25 cellular contexts compared by ENCODE assay signal in genomic region chr4:139972305-139972704, GRCh38.
"Had no signal": no experiment of that assay in that cellular context is flagged by ENCODE, and none has a peak within 500 bp of the region (broad histone marks: within the 10 kb centered on the region; RNA-seq: fewer than 3 reads in every experiment).

No MANE protein-coding gene starts in this region.

- DNase-seq: activated CD4-positive, alpha-beta memory T cell treated with anti-CD3 and anti-CD28 coated beads, Interleukin-2, amount 10 ng/mL, durations not matched to agents 7 days and 5 days; activated CD4-positive, alpha-beta T cell treated with anti-CD3 and anti-CD28 coated beads for 4 hours; activated effector memory CD4-positive, alpha-beta T cell treated with Interleukin-2 at 50 U/mL for 16 hours; activated naive CD4-positive, alpha-beta T cell treated with anti-CD3 and anti-CD28 coated beads, Interleukin-2, amount 10 ng/mL, durations not matched to agents 7 days and 5 days; activated naive CD8-positive, alpha-beta T cell treated with anti-CD3 and anti-CD28 coated beads, Interleukin-2, amount 50 U/mL, for 24 hours; activated T-cell treated with anti-CD3 and anti-CD28 coated beads, Interleukin-2, amount 50 U/mL, for 24 hours; anterior cingulate cortex; brain microvascular endothelial cell; erythroblast; hypothalamus; kidney; left lung; midbrain; sigmoid colon; spleen; stimulated activated naive CD4-positive, alpha-beta T cell treated with Interleukin-2 at 50 U/mL for 16 hours; trophoblast cell had no signal

- H3K27ac ChIP-seq: brain microvascular endothelial cell, parathyroid adenoma, suprapubic skin had no signal

- H3K4me3 Mint-ChIP-seq: activated CD4-positive, alpha-beta memory T cell treated with anti-CD3 and anti-CD28 coated beads, Interleukin-2, amount 10 ng/mL, durations not matched to agents 7 days and 5 days; activated naive CD4-positive, alpha-beta T cell treated with anti-CD3 and anti-CD28 coated beads, Interleukin-2, amount 10 ng/mL, durations not matched to agents 7 days and 5 days; activated naive CD8-positive, alpha-beta T cell treated with anti-CD3 and anti-CD28 coated beads, Interleukin-2, amount 50 U/mL, for 24 hours; activated T-cell treated with anti-CD3 and anti-CD28 coated beads, Interleukin-2, amount 50 U/mL, for 24 hours; nephron; T-helper 2 cell treated with Interferon-gamma antibody and Interleukin-4, amounts not matched to agents 5 μg/mL and 100 μg/mL, for 36 hours; WTC11 had no signal

- H3K27me3 ChIP-seq: brain microvascular endothelial cell, left lung, sigmoid colon, spleen, suprapubic skin had no signal

- FAIRE-seq: frontal cortex, kidney, TTC549 had no signal

- H3K4me1 Mint-ChIP-seq: WTC11 had no signal

- H3K27me3 Mint-ChIP-seq: activated naive CD4-positive, alpha-beta T cell treated with anti-CD3 and anti-CD28 coated beads, Interleukin-2, amount 10 ng/mL, durations not matched to agents 7 days and 5 days; activated naive CD8-positive, alpha-beta T cell treated with anti-CD3 and anti-CD28 coated beads, Interleukin-2, amount 50 U/mL, for 24 hours; activated T-cell treated with anti-CD3 and anti-CD28 coated beads, Interleukin-2, amount 50 U/mL, for 24 hours had no signal

- H3K36me3 ChIP-seq: brain microvascular endothelial cell, left lung, sigmoid colon, spleen, suprapubic skin had no signal

- H3K9me3 ChIP-seq: left lung, sigmoid colon, spleen, suprapubic skin had no signal

- H2AFZ ChIP-seq: parathyroid adenoma had no signal

- H3K4me3 ChIP-seq: coronary artery, left lung, sigmoid colon, spleen, suprapubic skin had no signal

- H3K27ac Mint-ChIP-seq: activated CD4-positive, alpha-beta memory T cell treated with anti-CD3 and anti-CD28 coated beads, Interleukin-2, amount 10 ng/mL, durations not matched to agents 7 days and 5 days; activated naive CD4-positive, alpha-beta T cell treated with anti-CD3 and anti-CD28 coated beads, Interleukin-2, amount 10 ng/mL, durations not matched to agents 7 days and 5 days; activated naive CD8-positive, alpha-beta T cell treated with anti-CD3 and anti-CD28 coated beads, Interleukin-2, amount 50 U/mL, for 24 hours; activated T-cell treated with anti-CD3 and anti-CD28 coated beads, Interleukin-2, amount 50 U/mL, for 24 hours; T-helper 2 cell treated with Interferon-gamma antibody and Interleukin-4, amounts not matched to agents 5 μg/mL and 100 μg/mL, for 36 hours; WTC11 had no signal

- H3K79me2 ChIP-seq: parathyroid adenoma had no signal

- H3K9ac ChIP-seq: parathyroid adenoma had no signal

- H3K9me3 Mint-ChIP-seq: activated CD4-positive, alpha-beta memory T cell treated with anti-CD3 and anti-CD28 coated beads, Interleukin-2, amount 10 ng/mL, durations not matched to agents 7 days and 5 days; activated naive CD4-positive, alpha-beta T cell treated with anti-CD3 and anti-CD28 coated beads, Interleukin-2, amount 10 ng/mL, durations not matched to agents 7 days and 5 days; activated naive CD8-positive, alpha-beta T cell treated with anti-CD3 and anti-CD28 coated beads, Interleukin-2, amount 50 U/mL, for 24 hours; activated T-cell treated with anti-CD3 and anti-CD28 coated beads, Interleukin-2, amount 50 U/mL, for 24 hours; nephron; T-helper 2 cell treated with Interferon-gamma antibody and Interleukin-4, amounts not matched to agents 5 μg/mL and 100 μg/mL, for 36 hours; WTC11 had no signal

- ATAC-seq: activated naive CD8-positive, alpha-beta T cell treated with anti-CD3 and anti-CD28 coated beads, Interleukin-2, amount 50 U/mL, for 24 hours; left lung; WTC11 had no signal
